ENCODE assay signal across 33 cellular contexts in the genomic region with DNA sequence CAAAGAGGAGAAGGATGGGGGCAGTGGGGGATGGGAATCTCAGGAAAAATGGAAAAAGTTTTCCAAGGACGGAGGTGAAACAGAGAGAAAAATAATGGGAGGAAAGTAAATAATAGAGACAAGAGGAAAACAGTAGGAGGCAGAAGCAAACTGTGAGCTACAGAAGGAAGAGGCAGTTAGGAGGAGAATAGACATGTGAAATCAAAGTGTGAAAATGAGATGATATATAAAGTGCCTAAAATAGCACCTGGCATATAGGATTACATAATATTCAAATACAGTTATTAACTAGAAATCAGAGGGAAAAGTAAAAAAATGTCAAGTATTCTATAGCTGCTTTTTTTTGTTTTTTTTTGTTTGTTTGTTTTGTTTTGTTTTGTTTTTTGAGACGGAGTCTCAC. TPM values are rescaled to one million over a fixed set of nuclear protein-coding genes. Genes with fewer than 3 reads are reported as not detected.
DNase-seq lines count a peak whose midpoint lies in the region; ATAC-seq, FAIRE-seq and TF ChIP-seq lines count a peak whose summit lies in the region.
"Had no signal": no experiment of that assay in that cellular context is flagged by ENCODE, and none has a peak within 500 bp of the region (broad histone marks: within the 10 kb centered on the region; RNA-seq: fewer than 3 reads in every experiment).

No MANE protein-coding gene starts in this region.

- no peaks in the 10 kb centered on the region for H3K9me3 ChIP-seq in CD8-positive, alpha-beta T cell (ENCODE audit: low read length)
- no peaks in the 10 kb centered on the region for H3K9me3 ChIP-seq in pancreas
- H3K9me3 ChIP-seq: ascending aorta, colonic mucosa, heart left ventricle, testis, uterus had no signal

- no peak for FAIRE-seq in pancreas (lab: Jason Lieb, UNC)
- FAIRE-seq: GM12891, K562 had no signal

- TF ChIP-seq CTCF in CD8-positive, alpha-beta T cell (IDR thresholded peaks at IDR 0.05): no peak
- TF ChIP-seq CTCF in natural killer cell (IDR thresholded peaks at IDR 0.05) (no peak), pancreas (IDR thresholded peaks at IDR 0.05) (no peak)

- no peak overlapping the region for H3K4me3 Mint-ChIP-seq in activated T-cell treated with anti-CD3 and anti-CD28 coated beads, Interleukin-2, amount 50 U/mL, for 72 hours
- H3K4me3 Mint-ChIP-seq in CD8-positive, alpha-beta T cell: no peak overlapping the region
- H3K4me3 Mint-ChIP-seq in activated T-helper 17 cell treated with anti-CD3 and anti-CD28 coated beads, Interleukin-2, amount 50 U/mL, for 72 hours: no peak overlapping the region
- H3K4me3 Mint-ChIP-seq in natural killer cell: no peak overlapping the region
- H3K4me3 Mint-ChIP-seq: activated CD4-positive, alpha-beta T cell treated with anti-CD3 and anti-CD28 coated beads, Interleukin-2, amount 10 ng/mL, durations not matched to agents 7 days and 5 days; activated CD8-positive, alpha-beta memory T cell treated with anti-CD3 and anti-CD28 coated beads, Interleukin-2, amount 10 ng/mL, durations not matched to agents 7 days and 5 days; activated T-helper 1 cell treated with anti-CD3 and anti-CD28 coated beads, Interleukin-12 subunit alpha, Interleukin-12 subunit beta, Interleukin-2, Interleukin-4 antibody, amounts not matched to agents 30 ng/mL and 10 ng/mL and 1 ng/mL, durations not matched to agents 14 hours and 24 hours and 36 hours; effector memory CD8-positive, alpha-beta T cell; stimulated activated memory B cell treated with anti-CD40 and anti-IgM and Interleukin-4, amounts not matched to agents 10 μg/mL and 1 μg/mL and 100 μg/mL, for 72 hours had no signal

- H3K27me3 ChIP-seq in CD8-positive, alpha-beta T cell (ENCODE audit: insufficient read depth, low read length): no peaks in the 10 kb centered on the region
- no peaks in the 10 kb centered on the region for H3K27me3 ChIP-seq in pancreas
- H3K27me3 ChIP-seq: ascending aorta, cardiac muscle cell, colonic mucosa, heart left ventricle, testis, uterus had no signal

- no peak overlapping the region for H3K4me3 ChIP-seq in CD8-positive, alpha-beta T cell (ENCODE audit: low read depth, low read length)
- H3K4me3 ChIP-seq in pancreas: no peak overlapping the region
- H3K4me3 ChIP-seq: ascending aorta, cardiac muscle cell, colonic mucosa, heart left ventricle, K562, testis, uterus had no signal

- H3K9me3 Mint-ChIP-seq in activated T-cell treated with anti-CD3 and anti-CD28 coated beads, Interleukin-2, amount 50 U/mL, for 72 hours: no peaks in the 10 kb centered on the region
- H3K9me3 Mint-ChIP-seq in CD8-positive, alpha-beta T cell: no peaks in the 10 kb centered on the region
- no peaks in the 10 kb centered on the region for H3K9me3 Mint-ChIP-seq in activated T-helper 17 cell treated with anti-CD3 and anti-CD28 coated beads, Interleukin-2, amount 50 U/mL, for 72 hours
- H3K9me3 Mint-ChIP-seq in natural killer cell: no peaks in the 10 kb centered on the region
- H3K9me3 Mint-ChIP-seq: activated T-helper 1 cell treated with anti-CD3 and anti-CD28 coated beads, Interleukin-12 subunit alpha, Interleukin-12 subunit beta, Interleukin-2, Interleukin-4 antibody, amounts not matched to agents 30 ng/mL and 10 ng/mL and 1 ng/mL, durations not matched to agents 14 hours and 24 hours and 36 hours; effector memory CD8-positive, alpha-beta T cell had no signal

- no peaks in the 10 kb centered on the region for H3K27me3 Mint-ChIP-seq in activated T-cell treated with anti-CD3 and anti-CD28 coated beads, Interleukin-2, amount 50 U/mL, for 72 hours (ENCODE audit: low read depth)
- no peaks in the 10 kb centered on the region for H3K27me3 Mint-ChIP-seq in CD8-positive, alpha-beta T cell (ENCODE audit: low read depth)
- H3K27me3 Mint-ChIP-seq in activated T-helper 17 cell treated with anti-CD3 and anti-CD28 coated beads, Interleukin-2, amount 50 U/mL, for 72 hours: no peaks in the 10 kb centered on the region
- H3K27me3 Mint-ChIP-seq in natural killer cell (ENCODE audit: low read depth in 2 of 2): no peaks in the 10 kb centered on the region
- H3K27me3 Mint-ChIP-seq: activated CD4-positive, alpha-beta T cell treated with anti-CD3 and anti-CD28 coated beads, Interleukin-2, amount 10 ng/mL, durations not matched to agents 7 days and 5 days; activated CD8-positive, alpha-beta memory T cell treated with anti-CD3 and anti-CD28 coated beads, Interleukin-2, amount 10 ng/mL, durations not matched to agents 7 days and 5 days; effector memory CD8-positive, alpha-beta T cell; stimulated activated memory B cell treated with anti-CD40 and anti-IgM and Interleukin-4, amounts not matched to agents 10 μg/mL and 1 μg/mL and 100 μg/mL, for 72 hours had no signal

- no peak overlapping the region for H3K27ac ChIP-seq in CD8-positive, alpha-beta T cell (ENCODE audit: low read depth, low read length)
- H3K27ac ChIP-seq in pancreas: no peak overlapping the region
- H3K27ac ChIP-seq in substantia nigra (ENCODE audit: low read depth, low read length, poor library complexity, severe bottlenecking): no peak overlapping the region
- H3K27ac ChIP-seq: ascending aorta, C4-2B, cardiac muscle cell, colonic mucosa, testis, VCaP had no signal

- WGBS in pancreas, 2 donors: 58 to 67% methylated on average over 2 of the region's 2 CpGs

- POLR2A ChIA-PET in CD8-positive, alpha-beta T cell (lab: Charles Lee): interaction anchor here (1.0 kb wide), 1 partner anchor 26 kb away, joined by 3 read pairs; no protein-coding TSS in a partner anchor

- no peak for ATAC-seq in activated T-cell treated with anti-CD3 and anti-CD28 coated beads, Interleukin-2, amount 50 U/mL, for 72 hours (replicated peaks in 1 of 2)
- no peak for ATAC-seq in CD8-positive, alpha-beta T cell
- no peak for ATAC-seq in activated T-helper 17 cell treated with anti-CD3 and anti-CD28 coated beads, Interleukin-2, amount 50 U/mL, for 72 hours (replicated peaks)
- ATAC-seq in natural killer cell (no peak), pancreas (no peak), GM21528 (IDR thresholded peaks at IDR 0.05; ENCODE audit: low FRiP score, unreplicated experiment) (no peak)
- ATAC-seq: activated CD8-positive, alpha-beta memory T cell treated with anti-CD3 and anti-CD28 coated beads, Interleukin-2, amount 10 ng/mL, durations not matched to agents 7 days and 5 days; activated naive CD4-positive, alpha-beta T cell treated with anti-CD3 and anti-CD28 coated beads, Interleukin-2, amount 50 U/mL, for 72 hours; effector memory CD8-positive, alpha-beta T cell; esophagus mucosa; HCT116; K562; sciatic nerve; stimulated activated memory B cell treated with anti-CD40 and anti-IgM and Interleukin-4, amounts not matched to agents 10 μg/mL and 1 μg/mL and 100 μg/mL, for 72 hours had no signal

- intact Hi-C loops in CD8-positive, alpha-beta T cell (cut with DNase I, micrococcal nuclease): loop anchor here (5.0 to 10.0 kb wide), 3 partner anchors 69 to 286 kb away; a partner anchor contains a TSS
- intact Hi-C loops in natural killer cell (cut with micrococcal nuclease): loop anchor here (5.0 kb wide), 1 partner anchor 914 kb away; no protein-coding TSS in a partner anchor
- intact Hi-C loops in pancreas (cut with DNase I): loop anchor here in 1 of 3 donors (10.0 kb wide), 1 partner anchor 86 kb away; no protein-coding TSS in a partner anchor

- no peaks in the 10 kb centered on the region for H3K36me3 ChIP-seq in CD8-positive, alpha-beta T cell (ENCODE audit: insufficient read depth, low read length)
- H3K36me3 ChIP-seq in pancreas: no peaks in the 10 kb centered on the region
- H3K36me3 ChIP-seq: ascending aorta, cardiac muscle cell, colonic mucosa, heart left ventricle, uterus had no signal

- H3K36me3 Mint-ChIP-seq in activated T-cell treated with anti-CD3 and anti-CD28 coated beads, Interleukin-2, amount 50 U/mL, for 72 hours (ENCODE audit: insufficient read depth in 2 of 2): no peaks in the 10 kb centered on the region
- H3K36me3 Mint-ChIP-seq in CD8-positive, alpha-beta T cell: no peaks in the 10 kb centered on the region
- no peaks in the 10 kb centered on the region for H3K36me3 Mint-ChIP-seq in activated T-helper 17 cell treated with anti-CD3 and anti-CD28 coated beads, Interleukin-2, amount 50 U/mL, for 72 hours (ENCODE audit: low read depth)
- no peaks in the 10 kb centered on the region for H3K36me3 Mint-ChIP-seq in natural killer cell
- H3K36me3 Mint-ChIP-seq: stimulated activated memory B cell treated with anti-CD40 and anti-IgM and Interleukin-4, amounts not matched to agents 10 μg/mL and 1 μg/mL and 100 μg/mL, for 72 hours had no signal

- H3K4me1 Mint-ChIP-seq in activated T-cell treated with anti-CD3 and anti-CD28 coated beads, Interleukin-2, amount 50 U/mL, for 72 hours (ENCODE audit: low read depth): peaks cover 34% of the 10 kb centered on the region
- peaks cover 30% of the 10 kb centered on the region for H3K4me1 Mint-ChIP-seq in CD8-positive, alpha-beta T cell (ENCODE audit: low read depth)
- peaks cover 10% of the 10 kb centered on the region for H3K4me1 Mint-ChIP-seq in activated T-helper 17 cell treated with anti-CD3 and anti-CD28 coated beads, Interleukin-2, amount 50 U/mL, for 72 hours
- H3K4me1 Mint-ChIP-seq in natural killer cell: peaks cover 11 to 32% of the 10 kb centered on the region in 2 donors

- CTCF ChIA-PET in CD8-positive, alpha-beta T cell (lab: Charles Lee): interaction anchor here (0.6 to 7.0 kb wide), 2 partner anchors 86 to 265 kb away, joined by 3 to 68 read pairs; no protein-coding TSS in a partner anchor

- peak overlapping the region; percentile 73 for H3K27ac Mint-ChIP-seq in activated T-cell treated with anti-CD3 and anti-CD28 coated beads, Interleukin-2, amount 50 U/mL, for 72 hours
- peak overlapping the region; percentile 78 for H3K27ac Mint-ChIP-seq in CD8-positive, alpha-beta T cell
- peak overlapping the region; percentile 68 for H3K27ac Mint-ChIP-seq in activated T-helper 17 cell treated with anti-CD3 and anti-CD28 coated beads, Interleukin-2, amount 50 U/mL, for 72 hours
- H3K27ac Mint-ChIP-seq in natural killer cell: peak overlapping the region; percentile 11 to 41
- H3K27ac Mint-ChIP-seq: activated T-helper 1 cell treated with anti-CD3 and anti-CD28 coated beads, Interleukin-12 subunit alpha, Interleukin-12 subunit beta, Interleukin-2, Interleukin-4 antibody, amounts not matched to agents 30 ng/mL and 10 ng/mL and 1 ng/mL, durations not matched to agents 14 hours and 24 hours and 36 hours; stimulated activated memory B cell treated with anti-CD40 and anti-IgM and Interleukin-4, amounts not matched to agents 10 μg/mL and 1 μg/mL and 100 μg/mL, for 72 hours had no signal

- no peak for DNase-seq in activated T-cell treated with anti-CD3 and anti-CD28 coated beads, Interleukin-2, amount 50 U/mL, for 72 hours
- DNase-seq in activated T-cell treated with anti-CD3 and anti-CD28 coated beads for 4 hours (no peak), natural killer cell (no peak), pancreas (no peak), substantia nigra (lab: John Stamatoyannopoulos, UW) (no peak)
- DNase-seq in CD8-positive, alpha-beta T cell: no peak
- DNase-seq: activated CD4-positive, alpha-beta T cell treated with anti-CD3 and anti-CD28 coated beads, Interleukin-2, amount 10 ng/mL, durations not matched to agents 7 days and 5 days; activated CD8-positive, alpha-beta memory T cell treated with anti-CD3 and anti-CD28 coated beads, Interleukin-2, amount 10 ng/mL, durations not matched to agents 7 days and 5 days; colonic mucosa; effector memory CD8-positive, alpha-beta T cell; heart left ventricle; mammary epithelial cell; NCI-H2107; NCI-H524 treated with DMSO at 0.1 percent for 48 hours; RPMI8226; stimulated activated CD4-positive, alpha-beta T cell treated with anti-CD3 and anti-CD28 coated beads, Interleukin-4, amount 100 ng/mL, for 24 hours; testis; uterus had no signal

- H3K4me1 ChIP-seq in CD8-positive, alpha-beta T cell (ENCODE audit: insufficient read depth, low read length): peaks cover 25% of the 10 kb centered on the region
- H3K4me1 ChIP-seq in pancreas: peaks cover 0 to 8% (median 8%) of the 10 kb centered on the region in 3 donors
- H3K4me1 ChIP-seq: colonic mucosa, testis, uterus had no signal

RNA-seq across cellular contexts. Expression of a gene that starts 44.0 kb away (rescaled TPM):
- 10 to 100 TPM; 76.4 to 84.0 TPM for total RNA-seq in activated T-cell treated with anti-CD3 and anti-CD28 coated beads, Interleukin-2, amount 50 U/mL, for 72 hours
- 10 to 100 TPM; 47.1 to 47.7 TPM for total RNA-seq in CD8-positive, alpha-beta T cell
- 100 to 1,000 TPM; 114 to 136 TPM for total RNA-seq in activated T-helper 17 cell treated with anti-CD3 and anti-CD28 coated beads, Interleukin-2, amount 50 U/mL, for 72 hours
- total RNA-seq in natural killer cell (100 to 1,000 TPM in 2 of 3 donors, 10 to 100 TPM in 1; 87.9 to 103 (median 102) TPM), pancreas (10 to 100 TPM in 3 of 6 donors, 1 to 10 TPM in 3; 7.9 to 17.1 (median 12.3) TPM)
- polyA plus RNA-seq in pancreas: 10 to 100 TPM; 11.7 TPM
- total RNA-seq: HT1080 had no signal

RNA-seq across cellular contexts. Expression of a gene that starts 59.2 kb away (rescaled TPM):
- 10 to 100 TPM; 26.0 to 28.9 TPM for total RNA-seq in activated T-cell treated with anti-CD3 and anti-CD28 coated beads, Interleukin-2, amount 50 U/mL, for 72 hours
- total RNA-seq in CD8-positive, alpha-beta T cell: 10 to 100 TPM; 27.4 to 29.8 TPM
- 10 to 100 TPM; 18.1 to 22.6 TPM for total RNA-seq in activated T-helper 17 cell treated with anti-CD3 and anti-CD28 coated beads, Interleukin-2, amount 50 U/mL, for 72 hours
- total RNA-seq in natural killer cell (100 to 1,000 TPM in 2 of 3 donors, 10 to 100 TPM in 1; 82.6 to 115 (median 100) TPM), pancreas (10 to 100 TPM; 12.1 to 36.2 (median 19.8) TPM)
- 1 to 10 TPM; 4.6 to 9.0 TPM for polyA plus RNA-seq in pancreas

Comparison
In these comparisons a context has a peak if more than half of its experiments do, and no peak if none do; other contexts are left out.
1. H3K27ac Mint-ChIP-seq: peak in every context shown above with its lines; median percentile 78 in CD8-positive, alpha-beta T cell; 73 in activated T-cell treated with anti-CD3 and anti-CD28 coated beads, Interleukin-2, amount 50 U/mL, for 72 hours; 68 in activated T-helper 17 cell treated with anti-CD3 and anti-CD28 coated beads, Interleukin-2, amount 50 U/mL, for 72 hours; 26 in natural killer cell.